In genomic region chr2:134917958-134918517, GRCh38 we compare ENCODE assay signal across 8 cellular contexts. TPM values are rescaled to one million over a fixed set of nuclear protein-coding genes. Genes with fewer than 3 reads are reported as not detected.
DNase-seq lines count a peak whose midpoint lies in the region; ATAC-seq and TF ChIP-seq lines count a peak whose summit lies in the region.

No MANE protein-coding gene starts in this region.

- TF ChIP-seq CTCF in HL-60 (IDR thresholded peaks at IDR 0.05; ENCODE audit: insufficient read depth, low read length) (no peak), glutamatergic neuron (IDR thresholded peaks at IDR 0.05; ENCODE audit: partially characterized antibody, unreplicated experiment) (no peak)

- CTCF ChIA-PET in CD8-positive, alpha-beta memory T cell (lab: Charles Lee), result interaction anchor here (0.8 to 0.9 kb wide), 2 partner anchors 247 to 613 kb away, joined by 3 read pairs; partner anchors contain the start of genes R3HDM1 and ZRANB3

- H3K9me3 Mint-ChIP-seq in CD8-positive, alpha-beta memory T cell, result peaks cover 0 to 5% (median 0%) of the 10 kb centered on the region in 5 donors
- H3K9me3 Mint-ChIP-seq in activated T-helper 2 cell treated with anti-CD3 and anti-CD28 coated beads, Interferon-gamma antibody, Interleukin-2, Interleukin-4, amounts not matched to agents 10 μg/mL and 5 μg/mL and 100 μg/mL, durations not matched to agents 14 hours and 24 hours and 36 hours, result peaks cover 7% of the 10 kb centered on the region
- peaks cover 19% of the 10 kb centered on the region for H3K9me3 Mint-ChIP-seq in glutamatergic neuron (ENCODE audit: unreplicated experiment)

- H3K36me3 ChIP-seq in CD8-positive, alpha-beta memory T cell (ENCODE audit: insufficient read depth, low read length), result peaks cover 4% of the 10 kb centered on the region

- peaks cover 4 to 6% of the 10 kb centered on the region in 2 donors for H3K27me3 Mint-ChIP-seq in CD8-positive, alpha-beta memory T cell
- peaks cover 6% of the 10 kb centered on the region for H3K27me3 Mint-ChIP-seq in activated T-helper 2 cell treated with anti-CD3 and anti-CD28 coated beads, Interferon-gamma antibody, Interleukin-2, Interleukin-4, amounts not matched to agents 10 μg/mL and 5 μg/mL and 100 μg/mL, durations not matched to agents 14 hours and 24 hours and 36 hours (ENCODE audit: low read depth)
- H3K27me3 Mint-ChIP-seq in glutamatergic neuron (ENCODE audit: unreplicated experiment), result peaks cover 12% of the 10 kb centered on the region

- H3K36me3 Mint-ChIP-seq in CD8-positive, alpha-beta memory T cell, result peaks cover 0 to 29% (median 9%) of the 10 kb centered on the region in 3 donors
- peaks cover 23% of the 10 kb centered on the region for H3K36me3 Mint-ChIP-seq in activated T-helper 2 cell treated with anti-CD3 and anti-CD28 coated beads, Interferon-gamma antibody, Interleukin-2, Interleukin-4, amounts not matched to agents 10 μg/mL and 5 μg/mL and 100 μg/mL, durations not matched to agents 14 hours and 24 hours and 36 hours (ENCODE audit: low read depth)
- H3K36me3 Mint-ChIP-seq in glutamatergic neuron (ENCODE audit: unreplicated experiment), result peaks cover 12% of the 10 kb centered on the region

- POLR2A ChIA-PET in CD8-positive, alpha-beta memory T cell (lab: Charles Lee), result interaction anchor here (0.6 to 2.4 kb wide), 5 partner anchors 249 to 825 kb away, joined by 3 to 15 read pairs (median 5); partner anchors contain the start of genes R3HDM1, UBXN4 and ZRANB3

- DNase-seq in CD8-positive, alpha-beta memory T cell, result peak in 4 of 5 donors; percentile 83 to 89 (median 87)
- DNase-seq in HL-60 (ENCODE audit: low read depth in 1 of 2, low spot score in 1 of 2), result peak in 1 of 2 experiments; percentile 80
- DNase-seq in OCI-M2 (lab: John Stamatoyannopoulos, UW; ENCODE audit: unreplicated experiment), result peak; percentile 78
- peak; percentile 90 for DNase-seq in activated T-helper 2 cell treated with anti-CD3 and anti-CD28 coated beads, Interferon-gamma antibody, Interleukin-2, Interleukin-4, amounts not matched to agents 10 μg/mL and 5 μg/mL and 100 μg/mL, durations not matched to agents 14 hours and 24 hours and 36 hours (ENCODE audit: low spot score)
- DNase-seq in glutamatergic neuron, result peak; percentile 85
- peak; percentile 78 for DNase-seq in renal cortical epithelial cell (ENCODE audit: low read depth)
- no peak for DNase-seq in medulla oblongata (ENCODE audit: extremely low spot score)

- H3K27me3 ChIP-seq in CD8-positive, alpha-beta memory T cell (ENCODE audit: insufficient read depth, low read length, poor library complexity, severe bottlenecking), result no peaks in the 10 kb centered on the region
- H3K27me3 ChIP-seq in HL-60 (ENCODE audit: insufficient read depth, poor library complexity, severe bottlenecking), result no peaks in the 10 kb centered on the region

- H3K4me1 Mint-ChIP-seq in CD8-positive, alpha-beta memory T cell, result peaks cover 45 to 60% (median 50%) of the 10 kb centered on the region in 3 donors
- H3K4me1 Mint-ChIP-seq in activated T-helper 2 cell treated with anti-CD3 and anti-CD28 coated beads, Interferon-gamma antibody, Interleukin-2, Interleukin-4, amounts not matched to agents 10 μg/mL and 5 μg/mL and 100 μg/mL, durations not matched to agents 14 hours and 24 hours and 36 hours (ENCODE audit: low read depth), result peaks cover 17% of the 10 kb centered on the region
- peaks cover 8% of the 10 kb centered on the region for H3K4me1 Mint-ChIP-seq in glutamatergic neuron (ENCODE audit: low read depth, unreplicated experiment)

- H3K4me1 ChIP-seq in CD8-positive, alpha-beta memory T cell (ENCODE audit: insufficient read depth, low read length), result peaks cover 44% of the 10 kb centered on the region

- H3K4me3 ChIP-seq in CD8-positive, alpha-beta memory T cell (ENCODE audit: low read length), result peak overlapping the region; percentile 81
- peak overlapping the region; percentile 56 for H3K4me3 ChIP-seq in HL-60 (replicated peaks; ENCODE audit: insufficient read depth, low read length)

- ATAC-seq in GM19468 (IDR thresholded peaks at IDR 0.05; ENCODE audit: extremely low read depth, unreplicated experiment), result peak; percentile 71

- intact Hi-C loops in activated T-helper 2 cell treated with anti-CD3 and anti-CD28 coated beads, Interferon-gamma antibody, Interleukin-2, Interleukin-4, amounts not matched to agents 10 μg/mL and 5 μg/mL and 100 μg/mL, durations not matched to agents 14 hours and 24 hours and 36 hours (cut with micrococcal nuclease), result loop anchor here (1.0 to 5.0 kb wide), 10 partner anchors 25 to 1199 kb away; partner anchors contain the start of genes CXCR4, MCM6, R3HDM1 and RAB3GAP1

- peak overlapping the region; percentile 89 for H3K27ac ChIP-seq in CD8-positive, alpha-beta memory T cell (ENCODE audit: low read depth, low read length)
- peak overlapping the region; percentile 98 for H3K27ac ChIP-seq in HL-60 (replicated peaks)

- H3K4me3 Mint-ChIP-seq in CD8-positive, alpha-beta memory T cell, result peak overlapping the region; percentile 89 to 99 (median 91)
- peak overlapping the region; percentile 99 for H3K4me3 Mint-ChIP-seq in activated T-helper 2 cell treated with anti-CD3 and anti-CD28 coated beads, Interferon-gamma antibody, Interleukin-2, Interleukin-4, amounts not matched to agents 10 μg/mL and 5 μg/mL and 100 μg/mL, durations not matched to agents 14 hours and 24 hours and 36 hours (ENCODE audit: low read depth)
- H3K4me3 Mint-ChIP-seq in glutamatergic neuron (ENCODE audit: unreplicated experiment), result peak overlapping the region; percentile 99

- no peaks in the 10 kb centered on the region for H3K9me3 ChIP-seq in CD8-positive, alpha-beta memory T cell (ENCODE audit: low read length)

- H3K27ac Mint-ChIP-seq in CD8-positive, alpha-beta memory T cell, result peak overlapping the region; percentile 91 to 100 (median 98)
- H3K27ac Mint-ChIP-seq in activated T-helper 2 cell treated with anti-CD3 and anti-CD28 coated beads, Interferon-gamma antibody, Interleukin-2, Interleukin-4, amounts not matched to agents 10 μg/mL and 5 μg/mL and 100 μg/mL, durations not matched to agents 14 hours and 24 hours and 36 hours, result peak overlapping the region; percentile 98
- peak overlapping the region; percentile 89 for H3K27ac Mint-ChIP-seq in glutamatergic neuron (ENCODE audit: unreplicated experiment)

RNA-seq across cellular contexts. Expression of gene CCNT2, which starts 0.6 kb away (rescaled TPM):
- 10 to 100 TPM; 35.1 to 36.8 TPM for total RNA-seq in CD8-positive, alpha-beta memory T cell
- polyA plus RNA-seq in CD8-positive, alpha-beta memory T cell, result 15.5 TPM
- 39.2 and 41.0 TPM in 2 replicates for total RNA-seq in activated T-helper 2 cell treated with anti-CD3 and anti-CD28 coated beads, Interferon-gamma antibody, Interleukin-2, Interleukin-4, amounts not matched to agents 10 μg/mL and 5 μg/mL and 100 μg/mL, durations not matched to agents 14 hours and 24 hours and 36 hours
- total RNA-seq in glutamatergic neuron (ENCODE audit: unreplicated experiment) (70.0 TPM), renal cortical epithelial cell (18.9 and 38.2 TPM in 2 replicates)
